Comparison of ENCODE assay signal across 26 cellular contexts in genomic region chr12:47417146-47417545, GRCh38.
"Had no signal": no experiment of that assay in that cellular context is flagged by ENCODE, and none has a peak within 500 bp of the region (broad histone marks: within the 10 kb centered on the region; RNA-seq: fewer than 3 reads in every experiment).

No MANE protein-coding gene starts in this region.

- H3K4me2 ChIP-seq: smooth muscle cell had no signal

- H3K9me3 ChIP-seq: colonic mucosa, gastroesophageal sphincter, heart right ventricle, lower lobe of right lung, mucosa of descending colon, neutrophil, pancreas, right lobe of liver, suprapubic skin, transverse colon, vagina had no signal

- H3K4me1 ChIP-seq: colonic mucosa, gastroesophageal sphincter, heart right ventricle, lower lobe of right lung, pancreas, right lobe of liver, transverse colon, vagina had no signal

- FAIRE-seq: pancreas had no signal

- H3K36me3 ChIP-seq: colonic mucosa, gastroesophageal sphincter, heart right ventricle, lower lobe of right lung, neutrophil, pancreas, right lobe of liver, suprapubic skin, transverse colon, vagina had no signal

- H3K27ac ChIP-seq: colonic mucosa, gastroesophageal sphincter, heart right ventricle, lower lobe of right lung, neutrophil, pancreas, right lobe of liver, suprapubic skin, transverse colon, vagina had no signal

- H3K4me3 ChIP-seq: colonic mucosa, gastroesophageal sphincter, heart right ventricle, lower lobe of right lung, mucosa of descending colon, pancreas, right lobe of liver, smooth muscle cell, suprapubic skin, transverse colon, vagina had no signal

- H3K27me3 ChIP-seq: colonic mucosa, gastroesophageal sphincter, neutrophil, pancreas, right lobe of liver, suprapubic skin, transverse colon, vagina had no signal

- DNase-seq: colonic mucosa; effector CD8-positive, alpha-beta T cell; endodermal cell; foreskin fibroblast; heart right ventricle; hippocampal formation; immature natural killer cell; islet precursor cell; left ventricle myocardium superior; lower lobe of right lung; mucosa of descending colon; naive B cell; pancreas; right lobe of liver; stimulated activated CD4-positive, alpha-beta T cell treated with anti-CD3 and anti-CD28 coated beads, Interleukin-12 subunit alpha, Interleukin-12 subunit beta, amount 100 ng/mL, for 4 hours; stimulated activated CD4-positive, alpha-beta T cell treated with anti-CD3 and anti-CD28 coated beads, Interleukin-1b, Interleukin-23, amount 100 ng/mL, for 48 hours; stimulated activated CD4-positive, alpha-beta T cell treated with anti-CD3 and anti-CD28 coated beads, Interleukin-4, amount 100 ng/mL, for 1 hour; stimulated activated CD8-positive, alpha-beta memory T cell treated with anti-CD3 and anti-CD28 coated beads, Interleukin-4, amount 100 ng/mL, for 48 hours; stimulated activated naive CD4-positive, alpha-beta T cell; stimulated activated naive CD8-positive, alpha-beta T cell treated with anti-CD3 and anti-CD28 coated beads, Interleukin-15, amount 100 ng/mL, for 72 hours; transverse colon had no signal
